In the genomic region with DNA sequence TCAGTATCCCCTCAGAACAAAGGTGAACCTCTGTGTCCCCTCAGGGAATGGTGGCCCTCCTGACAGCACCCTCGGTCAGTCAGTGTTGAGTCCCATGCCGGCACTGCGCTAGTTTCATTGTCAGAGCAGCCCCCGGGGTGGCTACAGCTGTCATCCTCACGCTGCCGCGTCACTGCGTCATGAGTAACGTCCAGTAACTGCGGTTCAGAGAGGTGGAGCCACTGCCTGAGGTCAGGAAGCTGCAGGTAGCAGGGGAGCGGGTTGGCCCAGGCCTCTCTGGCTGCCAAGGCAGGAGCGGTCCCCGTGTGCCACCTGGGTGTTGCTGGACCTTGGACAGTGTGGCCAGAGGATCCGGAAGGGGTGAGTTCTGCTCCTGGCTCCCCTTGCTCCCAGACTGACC, we compare ENCODE assay signal across 1 cellular context.
A peak's percentile ranks its signal among the peaks of the same experiment; 100 is the strongest.
TF ChIP-seq lines count a peak whose summit lies in the region.

No MANE protein-coding gene starts in this region.

TF ChIP-seq in K562, 482 proteins besides CTCF, POLR2A, EP300 and RAD21 (continued from another document):
- TF ChIP-seq, protein P1, sequence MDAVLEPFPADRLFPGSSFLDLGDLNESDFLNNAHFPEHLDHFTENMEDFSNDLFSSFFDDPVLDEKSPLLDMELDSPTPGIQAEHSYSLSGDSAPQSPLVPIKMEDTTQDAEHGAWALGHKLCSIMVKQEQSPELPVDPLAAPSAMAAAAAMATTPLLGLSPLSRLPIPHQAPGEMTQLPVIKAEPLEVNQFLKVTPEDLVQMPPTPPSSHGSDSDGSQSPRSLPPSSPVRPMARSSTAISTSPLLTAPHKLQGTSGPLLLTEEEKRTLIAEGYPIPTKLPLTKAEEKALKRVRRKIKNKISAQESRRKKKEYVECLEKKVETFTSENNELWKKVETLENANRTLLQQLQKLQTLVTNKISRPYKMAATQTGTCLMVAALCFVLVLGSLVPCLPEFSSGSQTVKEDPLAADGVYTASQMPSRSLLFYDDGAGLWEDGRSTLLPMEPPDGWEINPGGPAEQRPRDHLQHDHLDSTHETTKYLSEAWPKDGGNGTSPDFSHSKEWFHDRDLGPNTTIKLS (IDR thresholded peaks at IDR 0.05; ENCODE audit: borderline replicate concordance, low read depth), result no peak
- peak; percentile 64 for TF ChIP-seq POLR2G (IDR thresholded peaks at IDR 0.05; ENCODE audit: low read depth, low read length)
- TF ChIP-seq, protein P2, sequence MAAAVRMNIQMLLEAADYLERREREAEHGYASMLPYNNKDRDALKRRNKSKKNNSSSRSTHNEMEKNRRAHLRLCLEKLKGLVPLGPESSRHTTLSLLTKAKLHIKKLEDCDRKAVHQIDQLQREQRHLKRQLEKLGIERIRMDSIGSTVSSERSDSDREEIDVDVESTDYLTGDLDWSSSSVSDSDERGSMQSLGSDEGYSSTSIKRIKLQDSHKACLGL (CRISPR knock-in tag; IDR thresholded peaks at IDR 0.05; ENCODE audit: borderline replicate concordance, poor library complexity, severe bottlenecking), result no peak
- TF ChIP-seq, protein P3, sequence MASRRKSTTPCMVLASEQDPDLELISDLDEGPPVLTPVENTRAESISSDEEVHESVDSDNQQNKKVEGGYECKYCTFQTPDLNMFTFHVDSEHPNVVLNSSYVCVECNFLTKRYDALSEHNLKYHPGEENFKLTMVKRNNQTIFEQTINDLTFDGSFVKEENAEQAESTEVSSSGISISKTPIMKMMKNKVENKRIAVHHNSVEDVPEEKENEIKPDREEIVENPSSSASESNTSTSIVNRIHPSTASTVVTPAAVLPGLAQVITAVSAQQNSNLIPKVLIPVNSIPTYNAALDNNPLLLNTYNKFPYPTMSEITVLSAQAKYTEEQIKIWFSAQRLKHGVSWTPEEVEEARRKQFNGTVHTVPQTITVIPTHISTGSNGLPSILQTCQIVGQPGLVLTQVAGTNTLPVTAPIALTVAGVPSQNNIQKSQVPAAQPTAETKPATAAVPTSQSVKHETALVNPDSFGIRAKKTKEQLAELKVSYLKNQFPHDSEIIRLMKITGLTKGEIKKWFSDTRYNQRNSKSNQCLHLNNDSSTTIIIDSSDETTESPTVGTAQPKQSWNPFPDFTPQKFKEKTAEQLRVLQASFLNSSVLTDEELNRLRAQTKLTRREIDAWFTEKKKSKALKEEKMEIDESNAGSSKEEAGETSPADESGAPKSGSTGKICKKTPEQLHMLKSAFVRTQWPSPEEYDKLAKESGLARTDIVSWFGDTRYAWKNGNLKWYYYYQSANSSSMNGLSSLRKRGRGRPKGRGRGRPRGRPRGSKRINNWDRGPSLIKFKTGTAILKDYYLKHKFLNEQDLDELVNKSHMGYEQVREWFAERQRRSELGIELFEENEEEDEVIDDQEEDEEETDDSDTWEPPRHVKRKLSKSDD (conservative IDR thresholded peaks at IDR 0.05; ENCODE audit: low read length), result no peak
- TF ChIP-seq NFE2 (IDR thresholded peaks at IDR 0.05; ENCODE audit: low read depth), result peak; percentile 24; the same call in 1 of the 2 replicates
- TF ChIP-seq SMAD2 (IDR thresholded peaks at IDR 0.05; ENCODE audit: low read depth, low read length), result no peak
- TF ChIP-seq CREB1 (IDR thresholded peaks at IDR 0.05), result peak; percentile 71; the same call in 1 of the 2 replicates
- peak; percentile 74; the same call in 1 of the 2 replicates for TF ChIP-seq CREB1 (CRISPR knock-in tag; IDR thresholded peaks at IDR 0.05)
- no peak for TF ChIP-seq MAZ (CRISPR knock-in tag; conservative IDR thresholded peaks at IDR 0.05 in 1 of 2, IDR thresholded peaks at IDR 0.05 in 1 of 2)
- TF ChIP-seq U2AF2 (optimal IDR thresholded peaks at IDR 0.05; ENCODE audit: low read depth, low read length), result no peak
- peak; percentile 24; the same call in 1 of the 2 replicates for TF ChIP-seq ZFX (CRISPR knock-in tag; IDR thresholded peaks at IDR 0.05)
- TF ChIP-seq, protein P4, sequence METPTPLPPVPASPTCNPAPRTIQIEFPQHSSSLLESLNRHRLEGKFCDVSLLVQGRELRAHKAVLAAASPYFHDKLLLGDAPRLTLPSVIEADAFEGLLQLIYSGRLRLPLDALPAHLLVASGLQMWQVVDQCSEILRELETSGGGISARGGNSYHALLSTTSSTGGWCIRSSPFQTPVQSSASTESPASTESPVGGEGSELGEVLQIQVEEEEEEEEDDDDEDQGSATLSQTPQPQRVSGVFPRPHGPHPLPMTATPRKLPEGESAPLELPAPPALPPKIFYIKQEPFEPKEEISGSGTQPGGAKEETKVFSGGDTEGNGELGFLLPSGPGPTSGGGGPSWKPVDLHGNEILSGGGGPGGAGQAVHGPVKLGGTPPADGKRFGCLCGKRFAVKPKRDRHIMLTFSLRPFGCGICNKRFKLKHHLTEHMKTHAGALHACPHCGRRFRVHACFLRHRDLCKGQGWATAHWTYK (CRISPR knock-in tag; IDR thresholded peaks at IDR 0.05), result no peak
- TF ChIP-seq, protein P5, sequence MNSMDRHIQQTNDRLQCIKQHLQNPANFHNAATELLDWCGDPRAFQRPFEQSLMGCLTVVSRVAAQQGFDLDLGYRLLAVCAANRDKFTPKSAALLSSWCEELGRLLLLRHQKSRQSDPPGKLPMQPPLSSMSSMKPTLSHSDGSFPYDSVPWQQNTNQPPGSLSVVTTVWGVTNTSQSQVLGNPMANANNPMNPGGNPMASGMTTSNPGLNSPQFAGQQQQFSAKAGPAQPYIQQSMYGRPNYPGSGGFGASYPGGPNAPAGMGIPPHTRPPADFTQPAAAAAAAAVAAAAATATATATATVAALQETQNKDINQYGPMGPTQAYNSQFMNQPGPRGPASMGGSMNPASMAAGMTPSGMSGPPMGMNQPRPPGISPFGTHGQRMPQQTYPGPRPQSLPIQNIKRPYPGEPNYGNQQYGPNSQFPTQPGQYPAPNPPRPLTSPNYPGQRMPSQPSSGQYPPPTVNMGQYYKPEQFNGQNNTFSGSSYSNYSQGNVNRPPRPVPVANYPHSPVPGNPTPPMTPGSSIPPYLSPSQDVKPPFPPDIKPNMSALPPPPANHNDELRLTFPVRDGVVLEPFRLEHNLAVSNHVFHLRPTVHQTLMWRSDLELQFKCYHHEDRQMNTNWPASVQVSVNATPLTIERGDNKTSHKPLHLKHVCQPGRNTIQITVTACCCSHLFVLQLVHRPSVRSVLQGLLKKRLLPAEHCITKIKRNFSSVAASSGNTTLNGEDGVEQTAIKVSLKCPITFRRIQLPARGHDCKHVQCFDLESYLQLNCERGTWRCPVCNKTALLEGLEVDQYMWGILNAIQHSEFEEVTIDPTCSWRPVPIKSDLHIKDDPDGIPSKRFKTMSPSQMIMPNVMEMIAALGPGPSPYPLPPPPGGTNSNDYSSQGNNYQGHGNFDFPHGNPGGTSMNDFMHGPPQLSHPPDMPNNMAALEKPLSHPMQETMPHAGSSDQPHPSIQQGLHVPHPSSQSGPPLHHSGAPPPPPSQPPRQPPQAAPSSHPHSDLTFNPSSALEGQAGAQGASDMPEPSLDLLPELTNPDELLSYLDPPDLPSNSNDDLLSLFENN (IDR thresholded peaks at IDR 0.05; ENCODE audit: low read depth in 2 of 2, low read length in 2 of 2), result no peak
- no peak for TF ChIP-seq SMARCC2 (IDR thresholded peaks at IDR 0.05; ENCODE audit: low read depth)
- TF ChIP-seq MECOM (CRISPR knock-in tag; IDR thresholded peaks at IDR 0.05), result no peak
- no peak for TF ChIP-seq ZNF696 (CRISPR knock-in tag; conservative IDR thresholded peaks at IDR 0.05)
- no peak for TF ChIP-seq E2F3 (CRISPR knock-in tag; IDR thresholded peaks at IDR 0.05)
- TF ChIP-seq, protein P6, sequence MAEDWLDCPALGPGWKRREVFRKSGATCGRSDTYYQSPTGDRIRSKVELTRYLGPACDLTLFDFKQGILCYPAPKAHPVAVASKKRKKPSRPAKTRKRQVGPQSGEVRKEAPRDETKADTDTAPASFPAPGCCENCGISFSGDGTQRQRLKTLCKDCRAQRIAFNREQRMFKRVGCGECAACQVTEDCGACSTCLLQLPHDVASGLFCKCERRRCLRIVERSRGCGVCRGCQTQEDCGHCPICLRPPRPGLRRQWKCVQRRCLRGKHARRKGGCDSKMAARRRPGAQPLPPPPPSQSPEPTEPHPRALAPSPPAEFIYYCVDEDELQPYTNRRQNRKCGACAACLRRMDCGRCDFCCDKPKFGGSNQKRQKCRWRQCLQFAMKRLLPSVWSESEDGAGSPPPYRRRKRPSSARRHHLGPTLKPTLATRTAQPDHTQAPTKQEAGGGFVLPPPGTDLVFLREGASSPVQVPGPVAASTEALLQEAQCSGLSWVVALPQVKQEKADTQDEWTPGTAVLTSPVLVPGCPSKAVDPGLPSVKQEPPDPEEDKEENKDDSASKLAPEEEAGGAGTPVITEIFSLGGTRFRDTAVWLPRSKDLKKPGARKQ (CRISPR knock-in tag; IDR thresholded peaks at IDR 0.05), result no peak
- no peak for TF ChIP-seq ADNP (tag; IDR thresholded peaks at IDR 0.05)
- TF ChIP-seq CBX5 (IDR thresholded peaks at IDR 0.05; ENCODE audit: borderline replicate concordance, low read depth), result no peak
- TF ChIP-seq CREM (IDR thresholded peaks at IDR 0.05; ENCODE audit: low read depth), result peak; percentile 79
- TF ChIP-seq MCM2 (IDR thresholded peaks at IDR 0.05; ENCODE audit: low read depth), result no peak
- TF ChIP-seq ATF7 (IDR thresholded peaks at IDR 0.05), result no peak
- 0 out of 2 replicates have a peak, but pooled peaks have one; percentile 25 for TF ChIP-seq JUN (IDR thresholded peaks at IDR 0.05; ENCODE audit: borderline replicate concordance, low read depth, low read length)
- no peak for TF ChIP-seq JUN (CRISPR knock-in tag; IDR thresholded peaks at IDR 0.05; ENCODE audit: borderline replicate concordance)
- TF ChIP-seq CTBP1 (IDR thresholded peaks at IDR 0.05; ENCODE audit: borderline replicate concordance), result peak; percentile 30; the same call in 1 of the 2 replicates
- TF ChIP-seq, protein P7, sequence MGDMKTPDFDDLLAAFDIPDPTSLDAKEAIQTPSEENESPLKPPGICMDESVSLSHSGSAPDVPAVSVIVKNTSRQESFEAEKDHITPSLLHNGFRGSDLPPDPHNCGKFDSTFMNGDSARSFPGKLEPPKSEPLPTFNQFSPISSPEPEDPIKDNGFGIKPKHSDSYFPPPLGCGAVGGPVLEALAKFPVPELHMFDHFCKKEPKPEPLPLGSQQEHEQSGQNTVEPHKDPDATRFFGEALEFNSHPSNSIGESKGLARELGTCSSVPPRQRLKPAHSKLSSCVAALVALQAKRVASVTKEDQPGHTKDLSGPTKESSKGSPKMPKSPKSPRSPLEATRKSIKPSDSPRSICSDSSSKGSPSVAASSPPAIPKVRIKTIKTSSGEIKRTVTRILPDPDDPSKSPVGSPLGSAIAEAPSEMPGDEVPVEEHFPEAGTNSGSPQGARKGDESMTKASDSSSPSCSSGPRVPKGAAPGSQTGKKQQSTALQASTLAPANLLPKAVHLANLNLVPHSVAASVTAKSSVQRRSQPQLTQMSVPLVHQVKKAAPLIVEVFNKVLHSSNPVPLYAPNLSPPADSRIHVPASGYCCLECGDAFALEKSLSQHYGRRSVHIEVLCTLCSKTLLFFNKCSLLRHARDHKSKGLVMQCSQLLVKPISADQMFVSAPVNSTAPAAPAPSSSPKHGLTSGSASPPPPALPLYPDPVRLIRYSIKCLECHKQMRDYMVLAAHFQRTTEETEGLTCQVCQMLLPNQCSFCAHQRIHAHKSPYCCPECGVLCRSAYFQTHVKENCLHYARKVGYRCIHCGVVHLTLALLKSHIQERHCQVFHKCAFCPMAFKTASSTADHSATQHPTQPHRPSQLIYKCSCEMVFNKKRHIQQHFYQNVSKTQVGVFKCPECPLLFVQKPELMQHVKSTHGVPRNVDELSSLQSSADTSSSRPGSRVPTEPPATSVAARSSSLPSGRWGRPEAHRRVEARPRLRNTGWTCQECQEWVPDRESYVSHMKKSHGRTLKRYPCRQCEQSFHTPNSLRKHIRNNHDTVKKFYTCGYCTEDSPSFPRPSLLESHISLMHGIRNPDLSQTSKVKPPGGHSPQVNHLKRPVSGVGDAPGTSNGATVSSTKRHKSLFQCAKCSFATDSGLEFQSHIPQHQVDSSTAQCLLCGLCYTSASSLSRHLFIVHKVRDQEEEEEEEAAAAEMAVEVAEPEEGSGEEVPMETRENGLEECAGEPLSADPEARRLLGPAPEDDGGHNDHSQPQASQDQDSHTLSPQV (IDR thresholded peaks at IDR 0.05), result no peak
- no peak for TF ChIP-seq EWSR1 (IDR thresholded peaks at IDR 0.05; ENCODE audit: borderline replicate concordance, low read depth, partially characterized antibody)
- TF ChIP-seq, protein P8, sequence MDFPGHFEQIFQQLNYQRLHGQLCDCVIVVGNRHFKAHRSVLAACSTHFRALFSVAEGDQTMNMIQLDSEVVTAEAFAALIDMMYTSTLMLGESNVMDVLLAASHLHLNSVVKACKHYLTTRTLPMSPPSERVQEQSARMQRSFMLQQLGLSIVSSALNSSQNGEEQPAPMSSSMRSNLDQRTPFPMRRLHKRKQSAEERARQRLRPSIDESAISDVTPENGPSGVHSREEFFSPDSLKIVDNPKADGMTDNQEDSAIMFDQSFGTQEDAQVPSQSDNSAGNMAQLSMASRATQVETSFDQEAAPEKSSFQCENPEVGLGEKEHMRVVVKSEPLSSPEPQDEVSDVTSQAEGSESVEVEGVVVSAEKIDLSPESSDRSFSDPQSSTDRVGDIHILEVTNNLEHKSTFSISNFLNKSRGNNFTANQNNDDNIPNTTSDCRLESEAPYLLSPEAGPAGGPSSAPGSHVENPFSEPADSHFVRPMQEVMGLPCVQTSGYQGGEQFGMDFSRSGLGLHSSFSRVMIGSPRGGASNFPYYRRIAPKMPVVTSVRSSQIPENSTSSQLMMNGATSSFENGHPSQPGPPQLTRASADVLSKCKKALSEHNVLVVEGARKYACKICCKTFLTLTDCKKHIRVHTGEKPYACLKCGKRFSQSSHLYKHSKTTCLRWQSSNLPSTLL (IDR thresholded peaks at IDR 0.05), result no peak
- TF ChIP-seq RFX5 (IDR thresholded peaks at IDR 0.05; ENCODE audit: low read depth, low read length), result no peak
- TF ChIP-seq, protein P9, sequence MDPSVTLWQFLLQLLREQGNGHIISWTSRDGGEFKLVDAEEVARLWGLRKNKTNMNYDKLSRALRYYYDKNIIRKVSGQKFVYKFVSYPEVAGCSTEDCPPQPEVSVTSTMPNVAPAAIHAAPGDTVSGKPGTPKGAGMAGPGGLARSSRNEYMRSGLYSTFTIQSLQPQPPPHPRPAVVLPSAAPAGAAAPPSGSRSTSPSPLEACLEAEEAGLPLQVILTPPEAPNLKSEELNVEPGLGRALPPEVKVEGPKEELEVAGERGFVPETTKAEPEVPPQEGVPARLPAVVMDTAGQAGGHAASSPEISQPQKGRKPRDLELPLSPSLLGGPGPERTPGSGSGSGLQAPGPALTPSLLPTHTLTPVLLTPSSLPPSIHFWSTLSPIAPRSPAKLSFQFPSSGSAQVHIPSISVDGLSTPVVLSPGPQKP (CRISPR knock-in tag; IDR thresholded peaks at IDR 0.05), result no peak
